In genomic region chr21:43273708-43274021, GRCh38 we compare ENCODE assay signal across 16 cellular contexts.
A peak's percentile ranks its signal among the peaks of the same experiment; 100 is the strongest.
DNase-seq lines count a peak whose midpoint lies in the region; ATAC-seq, FAIRE-seq and TF ChIP-seq lines count a peak whose summit lies in the region.
"Had no signal": no experiment of that assay in that cellular context is flagged by ENCODE, and none has a peak within 500 bp of the region (broad histone marks: within the 10 kb centered on the region; RNA-seq: fewer than 3 reads in every experiment).

No MANE protein-coding gene starts in this region.

- TF ChIP-seq CTCF in GM13977 (IDR thresholded peaks at IDR 0.05; ENCODE audit: extremely low read depth, insufficient read depth, missing control alignments) (no peak), GM12878 (IDR thresholded peaks at IDR 0.05 in 2 of 3, conservative IDR thresholded peaks at IDR 0.05 in 1 of 3; ENCODE audit: control insufficient read depth in 2 of 3, extremely low read depth in 1 of 3, insufficient read depth in 1 of 3, low read depth in 3 of 3, low read length in 3 of 3) (no peak)

- no peak overlapping the region for H2BK120ac ChIP-seq in mesenchymal stem cell (ENCODE audit: low read depth, low read length)

- H2BK15ac ChIP-seq in mesenchymal stem cell (ENCODE audit: low read depth, poor library complexity, severe bottlenecking), result no peak overlapping the region

- H4K91ac ChIP-seq in mesenchymal stem cell (ENCODE audit: low read length), result no peak overlapping the region

- no peak overlapping the region for H3K27ac ChIP-seq in BLaER1 treated with 17β-estradiol and CSF1 and Interleukin-3, amounts not matched to agents 10 nM and 100 nM
- H3K27ac ChIP-seq in GM12878 (ENCODE audit: control insufficient read depth, insufficient read depth) (no peak overlapping the region), mesenchymal stem cell (ENCODE audit: low read length, poor library complexity, severe bottlenecking) (no peak overlapping the region)

- H3K27me3 ChIP-seq in BLaER1 treated with 17β-estradiol and CSF1 and Interleukin-3, amounts not matched to agents 10 nM and 100 nM, result peaks cover 0 to 7% (median 0%) of the 10 kb centered on the region in 11 experiments; a peak in 1 of 22 replicates
- H3K27me3 ChIP-seq in GM12878 (replicated peaks in 1 of 2; ENCODE audit: control insufficient read depth in 2 of 2, insufficient read depth in 2 of 2, low read length in 1 of 2) (no peaks in the 10 kb centered on the region; a peak in 2 of 4 replicates), mesenchymal stem cell (ENCODE audit: control insufficient read depth in 1 of 2, insufficient read depth in 1 of 2, low read length in 2 of 2) (peaks cover 44 to 96% of the 10 kb centered on the region in 2 experiments)

- no TSS peak for BruUV-seq in GM12878 (replicated peaks; lab: Mats Ljungman, UMichigan)

- H3K23ac ChIP-seq in mesenchymal stem cell (ENCODE audit: low read length in 2 of 2), result no peak overlapping the region

- no peak for TF ChIP-seq EP300 in GM12878 (IDR thresholded peaks at IDR 0.05; ENCODE audit: borderline replicate concordance in 1 of 2, control insufficient read depth in 1 of 2, low read depth in 2 of 2, low read length in 2 of 2)

- H3K36me3 ChIP-seq in BLaER1 treated with 17β-estradiol and CSF1 and Interleukin-3, amounts not matched to agents 10 nM and 100 nM, result no peaks in the 10 kb centered on the region
- H3K36me3 ChIP-seq in GM12878 (ENCODE audit: control insufficient read depth in 2 of 2, insufficient read depth in 2 of 2, low read length in 1 of 2) (no peaks in the 10 kb centered on the region), mesenchymal stem cell (ENCODE audit: control insufficient read depth in 1 of 2, insufficient read depth in 2 of 2, low read depth in 1 of 2, low read length in 2 of 2) (no peaks in the 10 kb centered on the region)

- ATAC-seq in GM12878 (peak; percentile 72), GM21515 (IDR thresholded peaks at IDR 0.05; ENCODE audit: unreplicated experiment) (no peak), GM21360 (IDR thresholded peaks at IDR 0.05; ENCODE audit: unreplicated experiment) (no peak)
- ATAC-seq: HCT116, Panc1 had no signal

- peaks cover 31 to 66% (median 59%) of the 10 kb centered on the region in 10 experiments for H3K4me1 ChIP-seq in BLaER1 treated with 17β-estradiol and CSF1 and Interleukin-3, amounts not matched to agents 10 nM and 100 nM
- H3K4me1 ChIP-seq in GM12878 (ENCODE audit: control insufficient read depth, insufficient read depth, low read length), result 0 out of 2 replicates have a peak, but pooled peaks cover 3% of the 10 kb centered on the region
- H3K4me1 ChIP-seq in mesenchymal stem cell (ENCODE audit: control insufficient read depth, insufficient read depth, low read depth, low read length), result peaks cover 7% of the 10 kb centered on the region

- 0 out of 22 replicates have a peak overlapping the region, but pooled peaks of 1 of the 11 experiments have one; percentile 21 for H3K9ac ChIP-seq in BLaER1 treated with 17β-estradiol and CSF1 and Interleukin-3, amounts not matched to agents 10 nM and 100 nM
- H3K9ac ChIP-seq in GM12878 (ENCODE audit: control insufficient read depth, insufficient read depth, low read length), result no peak overlapping the region
- no peak overlapping the region for H3K9ac ChIP-seq in mesenchymal stem cell (ENCODE audit: low read length)

- H3K18ac ChIP-seq in mesenchymal stem cell (ENCODE audit: low read depth in 1 of 2, low read length in 2 of 2), result no peak overlapping the region

- CTCF ChIA-PET in GM12878 (lab: Yijun Ruan, JAX), result interaction anchor here (0.6 to 1.3 kb wide), 2 partner anchors 13 to 30 kb away, joined by 3 to 4 read pairs; no protein-coding TSS in a partner anchor

- peak overlapping the region; percentile 43 to 73 (median 60); a peak in 21 of 22 replicates for H3K4me2 ChIP-seq in BLaER1 treated with 17β-estradiol and CSF1 and Interleukin-3, amounts not matched to agents 10 nM and 100 nM
- H3K4me2 ChIP-seq in GM12878 (ENCODE audit: control insufficient read depth, insufficient read depth), result no peak overlapping the region
- H3K4me2 ChIP-seq in mesenchymal stem cell (ENCODE audit: low read length, poor library complexity, severe bottlenecking), result no peak overlapping the region

- no peaks in the 10 kb centered on the region for H3K9me3 ChIP-seq in BLaER1 treated with 17β-estradiol and CSF1 and Interleukin-3, amounts not matched to agents 10 nM and 100 nM (replicated peaks in 1 of 11)
- H3K9me3 ChIP-seq in GM12878 (replicated peaks; ENCODE audit: control insufficient read depth, insufficient read depth, low read length) (no peaks in the 10 kb centered on the region), mesenchymal stem cell (ENCODE audit: control insufficient read depth, low read length) (no peaks in the 10 kb centered on the region)

- SMC1A ChIA-PET in GM12878 (lab: Charles Lee; ENCODE audit: uncharacterized antibody, unreplicated experiment), result interaction anchor here (1.4 kb wide), 1 partner anchor 63 kb away, joined by 3 read pairs; no protein-coding TSS in a partner anchor

- no peaks in the 10 kb centered on the region for H3K79me2 ChIP-seq in GM12878 (ENCODE audit: control insufficient read depth, insufficient read depth, low read length)

- no peak overlapping the region for H2BK5ac ChIP-seq in mesenchymal stem cell (ENCODE audit: low read depth, low read length, poor library complexity, severe bottlenecking)

- H3K79me1 ChIP-seq in mesenchymal stem cell (replicated peaks; ENCODE audit: low read length, poor library complexity, severe bottlenecking), result no peaks in the 10 kb centered on the region

- H3K14ac ChIP-seq in mesenchymal stem cell (ENCODE audit: low read length in 2 of 2), result no peak overlapping the region

- WGBS in GM12878 (ENCODE audit: insufficient coverage, insufficient replicate concordance, low lambda C conversion rate, missing lambda C conversion rate), result 19% methylated on average over 9 of the region's 9 CpGs
- 46% methylated on average over 9 of the region's 9 CpGs for WGBS in mesenchymal stem cell

- no peak for FAIRE-seq in GM12878 (lab: Jason Lieb, UNC)

- TF ChIP-seq POLR2A in GM12878 (IDR thresholded peaks at IDR 0.05; ENCODE audit: low read depth, low read length), result no peak

- intact Hi-C loops in GM12878 (cut with micrococcal nuclease; ENCODE audit: unreplicated experiment), result no loop called here

- POLR2A ChIA-PET in GM12878 (lab: Charles Lee), result no interaction called here

- no peak overlapping the region for H4K8ac ChIP-seq in mesenchymal stem cell (ENCODE audit: low read length)

- in situ Hi-C loops in GM13977 (cut with MboI; ENCODE audit: low pct_unique_long_range_greater_than_20kb, low sequenced_read_pairs, unreplicated experiment) (no loop called here), GM12878 (cut with MboI) (no loop called here)

- H4K20me1 ChIP-seq in BLaER1 treated with 17β-estradiol and CSF1 and Interleukin-3, amounts not matched to agents 10 nM and 100 nM, result peaks cover 0 to 21% (median 0%) of the 10 kb centered on the region in 11 experiments; a peak in 3 of 22 replicates
- H4K20me1 ChIP-seq in GM12878 (ENCODE audit: control insufficient read depth, insufficient read depth), result no peaks in the 10 kb centered on the region

- no peak overlapping the region for H3K4ac ChIP-seq in mesenchymal stem cell (ENCODE audit: low read depth in 1 of 2, low read length in 2 of 2)

- DNase-seq in GM13977 (ENCODE audit: low spot score) (peak; percentile 54), GM12878 (ENCODE audit: low read depth, low spot score) (no peak), mesenchymal stem cell (peak; percentile 8), HCEC 1CT (no peak)
- DNase-seq: DND-41, GF-D8, NCI-H1092, NCI-H187, NCI-H2171, NCI-H774, SHP77 treated with DMSO at 0.1 percent for 48 hours had no signal

- TF ChIP-seq RAD21 in GM12878 (IDR thresholded peaks at IDR 0.05; ENCODE audit: insufficient read depth, low read depth, low read length), result no peak

- H2AFZ ChIP-seq in GM12878 (ENCODE audit: control insufficient read depth, low read depth, low read length) (no peak overlapping the region), mesenchymal stem cell (ENCODE audit: low read depth, low read length) (no peak overlapping the region)

- no peak overlapping the region for H2AK5ac ChIP-seq in mesenchymal stem cell (ENCODE audit: low read length, severe bottlenecking)

- H3K4me3 ChIP-seq in BLaER1 treated with 17β-estradiol and CSF1 and Interleukin-3, amounts not matched to agents 10 nM and 100 nM, result no peak overlapping the region
- H3K4me3 ChIP-seq in GM12878, result no peak overlapping the region
- no peak overlapping the region for H3K4me3 ChIP-seq in mesenchymal stem cell (ENCODE audit: insufficient read depth in 1 of 2, low read depth in 1 of 2, low read length in 2 of 2)

- no peak overlapping the region for H2BK12ac ChIP-seq in mesenchymal stem cell (ENCODE audit: low read length in 2 of 2)

- RAD21 ChIA-PET in GM12878 (lab: Charles Lee; ENCODE audit: unreplicated experiment), result interaction anchor here (1.0 to 1.1 kb wide), 2 partner anchors 80 to 372 kb away, joined by 3 to 4 read pairs; no protein-coding TSS in a partner anchor

TF ChIP-seq in GM12878, 131 proteins besides CTCF, POLR2A, EP300 and RAD21:
- TF ChIP-seq BHLHE40 (IDR thresholded peaks at IDR 0.05; ENCODE audit: borderline replicate concordance in 1 of 2, low read depth in 2 of 2, low read length in 1 of 2), result peak in 1 of 2 experiments; percentile 52; a peak in 1 of 4 replicates
- TF ChIP-seq KDM1A (IDR thresholded peaks at IDR 0.05; ENCODE audit: borderline replicate concordance), result no peak
- TF ChIP-seq TCF12 (IDR thresholded peaks at IDR 0.05; ENCODE audit: low read depth, low read length), result 0 out of 2 replicates have a peak, but pooled peaks have one; percentile 67
- no peak for TF ChIP-seq NRF1 (conservative IDR thresholded peaks at IDR 0.05; ENCODE audit: low read depth, low read length)

Comparison
In these comparisons a context has a peak if more than half of its experiments do, and no peak if none do; other contexts are left out.
1. H3K4me2 ChIP-seq: peak in BLaER1 treated with 17β-estradiol and CSF1 and Interleukin-3, amounts not matched to agents 10 nM and 100 nM (11 of 11); none in GM12878 (single experiment) and mesenchymal stem cell (single experiment).
2. DNase-seq: peak in GM13977 (single experiment) and mesenchymal stem cell (single experiment); none in GM12878 (single experiment) and HCEC 1CT (single experiment).